Comparison of ENCODE assay signal across 21 cellular contexts in genomic region chr12:131933387-131933786, GRCh38. TPM values are rescaled to one million over a fixed set of nuclear protein-coding genes. Genes with fewer than 3 reads are reported as not detected.
DNase-seq lines count a peak whose midpoint lies in the region; ATAC-seq, FAIRE-seq and TF ChIP-seq lines count a peak whose summit lies in the region.
"Had no signal": no experiment of that assay in that cellular context is flagged by ENCODE, and none has a peak within 500 bp of the region (broad histone marks: within the 10 kb centered on the region; RNA-seq: fewer than 3 reads in every experiment).

No MANE protein-coding gene starts in this region.

- TF ChIP-seq RAD21 in GM12878 (IDR thresholded peaks at IDR 0.05; ENCODE audit: insufficient read depth, low read depth, low read length), result no peak

- DNase-seq in Right ventricle myocardium superior (peak; percentile 6), right atrium auricular region (ENCODE audit: low spot score) (no peak), GM12878 (ENCODE audit: low read depth, low spot score) (no peak), neural crest cell (ENCODE audit: low read depth, low spot score) (no peak), lower lobe of right lung (no peak), GM12892 (ENCODE audit: insufficient read length) (no peak)
- no peak for DNase-seq in naive thymus-derived CD4-positive, alpha-beta T cell
- DNase-seq: GDM1; H7; KG1; NCI-H1092 treated with DMSO at 0.1 percent for 48 hours; NCI-H1436 treated with DMSO at 0.1 percent for 48 hours; NCI-H2029 treated with DMSO at 0.1 percent for 48 hours; NCI-H226; NCI-H510A treated with DMSO at 0.1 percent for 48 hours; NCI-H748 treated with DMSO at 0.1 percent for 48 hours; NK-92 treated with Interleukin-12 subunit alpha and Interleukin-12 subunit beta, amount 100 ng/mL, for 24 hours had no signal

- peaks cover 20% of the 10 kb centered on the region for H3K36me3 Mint-ChIP-seq in neural crest cell (ENCODE audit: low read depth)
- peaks cover 6 to 28% (median 18%) of the 10 kb centered on the region in 5 donors for H3K36me3 Mint-ChIP-seq in naive thymus-derived CD4-positive, alpha-beta T cell

- H3K4me1 Mint-ChIP-seq in neural crest cell, result peaks cover 12% of the 10 kb centered on the region
- peaks cover 6 to 17% (median 14%) of the 10 kb centered on the region in 7 donors for H3K4me1 Mint-ChIP-seq in naive thymus-derived CD4-positive, alpha-beta T cell

- no peak overlapping the region for H3K4me2 ChIP-seq in GM12878 (ENCODE audit: control insufficient read depth, insufficient read depth)
- H3K4me2 ChIP-seq: A549 had no signal

- ATAC-seq in Right ventricle myocardium superior (ENCODE audit: poor library complexity) (no peak), GM12878 (no peak), lower lobe of right lung (no peak)
- no peak for ATAC-seq in naive thymus-derived CD4-positive, alpha-beta T cell
- ATAC-seq: A549 had no signal

- H3K9me3 ChIP-seq in right atrium auricular region (no peaks in the 10 kb centered on the region), GM12878 (replicated peaks; ENCODE audit: control insufficient read depth, insufficient read depth, low read length) (no peaks in the 10 kb centered on the region), lower lobe of right lung (no peaks in the 10 kb centered on the region)
- no peaks in the 10 kb centered on the region for H3K9me3 ChIP-seq in naive thymus-derived CD4-positive, alpha-beta T cell (ENCODE audit: control insufficient read depth in 2 of 3, low read length in 3 of 3)
- H3K9me3 ChIP-seq: A549, Peyer's patch had no signal

- H3K27ac ChIP-seq in right atrium auricular region, result no peak overlapping the region
- H3K27ac ChIP-seq in GM12878 (ENCODE audit: control insufficient read depth, insufficient read depth), result no peak overlapping the region
- H3K27ac ChIP-seq in lower lobe of right lung, result no peak overlapping the region
- H3K27ac ChIP-seq in naive thymus-derived CD4-positive, alpha-beta T cell (ENCODE audit: low read depth, low read length), result no peak overlapping the region
- H3K27ac ChIP-seq: Peyer's patch had no signal

- peaks cover 47% of the 10 kb centered on the region for H3K36me3 ChIP-seq in right atrium auricular region
- peaks cover 9 to 31% of the 10 kb centered on the region in 2 experiments for H3K36me3 ChIP-seq in GM12878 (ENCODE audit: control insufficient read depth in 2 of 2, insufficient read depth in 2 of 2, low read length in 1 of 2)
- H3K36me3 ChIP-seq in lower lobe of right lung, result peaks cover 41% of the 10 kb centered on the region
- peaks cover 6 to 50% (median 9%) of the 10 kb centered on the region in 3 experiments for H3K36me3 ChIP-seq in naive thymus-derived CD4-positive, alpha-beta T cell (ENCODE audit: control insufficient read depth in 2 of 3, insufficient read depth in 3 of 3, low read length in 3 of 3)

- peak overlapping the region; percentile 49 for H3K4me3 Mint-ChIP-seq in neural crest cell
- H3K4me3 Mint-ChIP-seq in naive thymus-derived CD4-positive, alpha-beta T cell, result no peak overlapping the region
- H3K4me3 Mint-ChIP-seq: B cell had no signal

- H3K27ac Mint-ChIP-seq in neural crest cell (ENCODE audit: unreplicated experiment), result no peak overlapping the region
- H3K27ac Mint-ChIP-seq in naive thymus-derived CD4-positive, alpha-beta T cell, result peak overlapping the region in 1 of 9 donors; percentile 2

- 0 out of 2 replicates have a peak, but pooled peaks have one; percentile 9 for TF ChIP-seq POLR2A in GM12878 (IDR thresholded peaks at IDR 0.05; ENCODE audit: low read depth, low read length)
- no peak; the same call in 1 of the 2 replicates for TF ChIP-seq POLR2A in GM12892 (IDR thresholded peaks at IDR 0.05; ENCODE audit: low read depth, low read length)

- H3K4me3 ChIP-seq in right atrium auricular region (no peak overlapping the region), GM12878 (no peak overlapping the region), lower lobe of right lung (no peak overlapping the region)
- no peak overlapping the region for H3K4me3 ChIP-seq in naive thymus-derived CD4-positive, alpha-beta T cell (ENCODE audit: low read length)
- H3K4me3 ChIP-seq: A549, Peyer's patch had no signal

- RAD21 ChIA-PET in GM12878 (lab: Charles Lee; ENCODE audit: unreplicated experiment), result no interaction called here

- intact Hi-C loops in Right ventricle myocardium superior (cut with DNase I) (no loop called here), GM12878 (cut with micrococcal nuclease; ENCODE audit: unreplicated experiment) (no loop called here), lower lobe of right lung (cut with DNase I) (no loop called here)
- intact Hi-C loops in naive thymus-derived CD4-positive, alpha-beta T cell (cut with micrococcal nuclease), result no loop called here

- H3K9me3 Mint-ChIP-seq in neural crest cell, result no peaks in the 10 kb centered on the region
- no peaks in the 10 kb centered on the region for H3K9me3 Mint-ChIP-seq in naive thymus-derived CD4-positive, alpha-beta T cell

- POLR2A ChIA-PET in GM12878 (lab: Charles Lee), result no interaction called here
- POLR2A ChIA-PET in naive thymus-derived CD4-positive, alpha-beta T cell (lab: Charles Lee), result no interaction called here

- TSS peak; percentile 21 for BruUV-seq in GM12878 (replicated peaks; lab: Mats Ljungman, UMichigan)

- no peaks in the 10 kb centered on the region for H3K27me3 Mint-ChIP-seq in neural crest cell (ENCODE audit: low read depth)
- no peaks in the 10 kb centered on the region for H3K27me3 Mint-ChIP-seq in naive thymus-derived CD4-positive, alpha-beta T cell
- H3K27me3 Mint-ChIP-seq: B cell had no signal

- TF ChIP-seq CTCF in right atrium auricular region (IDR thresholded peaks at IDR 0.05) (no peak), GM12878 (IDR thresholded peaks at IDR 0.05 in 2 of 3, conservative IDR thresholded peaks at IDR 0.05 in 1 of 3; ENCODE audit: control insufficient read depth in 2 of 3, extremely low read depth in 1 of 3, insufficient read depth in 1 of 3, low read depth in 3 of 3, low read length in 3 of 3) (no peak), neural crest cell (conservative IDR thresholded peaks at IDR 0.05) (no peak), lower lobe of right lung (IDR thresholded peaks at IDR 0.05) (no peak)

- peaks cover 20% of the 10 kb centered on the region for H3K79me2 ChIP-seq in GM12878 (ENCODE audit: control insufficient read depth, insufficient read depth, low read length)

- CTCF ChIA-PET in GM12878 (lab: Yijun Ruan, JAX), result no interaction called here
- CTCF ChIA-PET in naive thymus-derived CD4-positive, alpha-beta T cell (lab: Charles Lee), result no interaction called here

- in situ Hi-C loops in GM12878 (cut with MboI), result no loop called here

- TF ChIP-seq EP300 in GM12878 (IDR thresholded peaks at IDR 0.05; ENCODE audit: borderline replicate concordance in 1 of 2, control insufficient read depth in 1 of 2, low read depth in 2 of 2, low read length in 2 of 2), result no peak

- no peak for FAIRE-seq in GM12878 (lab: Jason Lieb, UNC)
- FAIRE-seq in GM12892 (lab: Jason Lieb, UNC), result no peak
- FAIRE-seq: A549, D721Med had no signal

- peaks cover 0 to 12% of the 10 kb centered on the region in 2 donors for H3K4me1 ChIP-seq in right atrium auricular region
- H3K4me1 ChIP-seq in GM12878 (ENCODE audit: control insufficient read depth, insufficient read depth, low read length), result no peaks in the 10 kb centered on the region
- peaks cover 17% of the 10 kb centered on the region for H3K4me1 ChIP-seq in lower lobe of right lung
- H3K4me1 ChIP-seq in naive thymus-derived CD4-positive, alpha-beta T cell (ENCODE audit: control insufficient read depth in 2 of 2, insufficient read depth in 2 of 2, low read length in 2 of 2), result no peaks in the 10 kb centered on the region

- SMC1A ChIA-PET in GM12878 (lab: Charles Lee; ENCODE audit: uncharacterized antibody, unreplicated experiment), result no interaction called here

- 0 out of 2 replicates have a peak, but pooled peaks cover 2% of the 10 kb centered on the region for H4K20me1 ChIP-seq in GM12878 (ENCODE audit: control insufficient read depth, insufficient read depth)

- WGBS in GM12878 (ENCODE audit: insufficient coverage, insufficient replicate concordance, low lambda C conversion rate, missing lambda C conversion rate), result 100% methylated on average over 8 of the region's 8 CpGs

- H3K27me3 ChIP-seq in right atrium auricular region (no peaks in the 10 kb centered on the region), GM12878 (replicated peaks in 1 of 2; ENCODE audit: control insufficient read depth in 2 of 2, insufficient read depth in 2 of 2, low read length in 1 of 2) (no peaks in the 10 kb centered on the region), lower lobe of right lung (ENCODE audit: low read depth) (no peaks in the 10 kb centered on the region)
- no peaks in the 10 kb centered on the region for H3K27me3 ChIP-seq in naive thymus-derived CD4-positive, alpha-beta T cell (ENCODE audit: control insufficient read depth in 2 of 2, insufficient read depth in 2 of 2, low read length in 2 of 2)
- H3K27me3 ChIP-seq: Peyer's patch had no signal

- no peak overlapping the region for H3K9ac ChIP-seq in GM12878 (ENCODE audit: control insufficient read depth, insufficient read depth, low read length)

- H2AFZ ChIP-seq in GM12878 (ENCODE audit: control insufficient read depth, low read depth, low read length), result no peak overlapping the region

RNA-seq across cellular contexts. Expression of gene PUS1, which starts 4.3 kb away (rescaled TPM):
- 5.8 TPM for total RNA-seq in Right ventricle myocardium superior
- 10 to 100 TPM in 1 of 2 donors, 1 to 10 TPM in 1; 5.0 to 10.3 TPM for total RNA-seq in right atrium auricular region
- total RNA-seq in GM12878 (2013; cell fraction: nucleolus; rRNA removed), result 48.8 and 58.1 TPM in 2 replicates
- 28.7 and 33.5 TPM in 2 replicates for total RNA-seq in GM12878 (2014; rRNA removed)
- total RNA-seq in GM12878 (2014; rRNA removed; fragmentation: Illumina TruSeq; extraction: Trizol), result 13.7 and 14.9 TPM in 2 replicates
- total RNA-seq in GM12878 (2021), result 66.4 and 74.2 TPM in 2 replicates
- polyA plus RNA-seq in GM12878 (2011; ENCODE audit: low read depth), result 18.3 TPM
- polyA plus RNA-seq in GM12878 (2011; rRNA removed), result 12.6 and 23.2 TPM in 2 replicates
- 27.6 and 39.0 TPM in 2 replicates for polyA plus RNA-seq in GM12878 (2011; cell fraction: cytosol; rRNA removed)
- polyA plus RNA-seq in GM12878 (2011; cell fraction: nucleus; rRNA removed), result 43.3 and 57.3 TPM in 2 replicates
- polyA plus RNA-seq in GM12878 (2012), result 23.9 and 30.2 TPM in 2 replicates
- polyA plus RNA-seq in GM12878 (2014; fragmentation: Illumina TruSeq; extraction: Trizol), result 7.6 and 17.3 TPM in 2 replicates
- 1 to 10 TPM; 1.3 to 5.5 TPM for polyA plus RNA-seq in GM12878 (2014; fragmentation: Nextera tagmentation; extraction: Ambion mirVana)
- 42.5 and 62.4 TPM in 2 replicates for polyA plus RNA-seq in GM12878 (2014; rRNA removed)
- 10 to 100 TPM; 27.7 to 37.7 TPM for polyA plus RNA-seq in GM12878 (2016; fragmentation: Nextera tagmentation; extraction: Ambion mirVana)
- polyA minus RNA-seq in GM12878 (2011; rRNA and poly(A)+ RNA removed), result 21.6 and 31.2 TPM in 2 replicates
- polyA minus RNA-seq in GM12878 (2011; cell fraction: cytosol; rRNA and poly(A)+ RNA removed), result 11.5 and 18.8 TPM in 2 replicates
- polyA minus RNA-seq in GM12878 (2011; cell fraction: nucleus; rRNA and poly(A)+ RNA removed), result 13.5 and 30.7 TPM in 2 replicates
- 48.7 and 50.9 TPM in 2 replicates for total RNA-seq in neural crest cell
- 19.1 TPM for total RNA-seq in lower lobe of right lung
- 10 to 100 TPM; 23.4 to 54.9 (median 49.2) TPM for total RNA-seq in naive thymus-derived CD4-positive, alpha-beta T cell
- 10 to 100 TPM; 15.0 to 37.1 TPM for polyA plus RNA-seq in naive thymus-derived CD4-positive, alpha-beta T cell
- polyA plus RNA-seq in GM12892 (2012; ENCODE audit: missing spikeins), result 16.1 TPM

RNA-seq across cellular contexts. Expression of gene EP400, which starts 16.4 kb away (rescaled TPM):
- total RNA-seq in Right ventricle myocardium superior, result 12.3 TPM
- total RNA-seq in right atrium auricular region, result 10 to 100 TPM; 10.5 to 15.5 TPM
- total RNA-seq in GM12878 (2013; cell fraction: nucleolus; rRNA removed), result 82.2 and 87.0 TPM in 2 replicates
- 6.2 and 6.9 TPM in 2 replicates for total RNA-seq in GM12878 (2014; rRNA removed)
- total RNA-seq in GM12878 (2014; rRNA removed; fragmentation: Illumina TruSeq; extraction: Trizol), result 4.7 and 5.5 TPM in 2 replicates
- 39.4 and 44.2 TPM in 2 replicates for total RNA-seq in GM12878 (2021)
- 13.0 TPM for polyA plus RNA-seq in GM12878 (2011; ENCODE audit: low read depth)
- polyA plus RNA-seq in GM12878 (2011; rRNA removed), result 3.8 and 4.1 TPM in 2 replicates
- polyA plus RNA-seq in GM12878 (2011; cell fraction: cytosol; rRNA removed), result 4.1 and 6.5 TPM in 2 replicates
- polyA plus RNA-seq in GM12878 (2011; cell fraction: nucleus; rRNA removed), result 23.4 and 36.1 TPM in 2 replicates
- 16.3 and 19.1 TPM in 2 replicates for polyA plus RNA-seq in GM12878 (2012)
- 19.2 and 20.7 TPM in 2 replicates for polyA plus RNA-seq in GM12878 (2014; fragmentation: Illumina TruSeq; extraction: Trizol)
- 1 to 10 TPM; 4.0 to 6.4 TPM for polyA plus RNA-seq in GM12878 (2014; fragmentation: Nextera tagmentation; extraction: Ambion mirVana)
- 15.9 and 22.1 TPM in 2 replicates for polyA plus RNA-seq in GM12878 (2014; rRNA removed)
- polyA plus RNA-seq in GM12878 (2016; fragmentation: Nextera tagmentation; extraction: Ambion mirVana), result 10 to 100 TPM in 1 of 2 experiments, 1 to 10 TPM in 1; 9.8 to 11.7 TPM
- 10.6 and 13.4 TPM in 2 replicates for polyA minus RNA-seq in GM12878 (2011; rRNA and poly(A)+ RNA removed)
- polyA minus RNA-seq in GM12878 (2011; cell fraction: cytosol; rRNA and poly(A)+ RNA removed), result 9.1 and 9.7 TPM in 2 replicates
- polyA minus RNA-seq in GM12878 (2011; cell fraction: nucleus; rRNA and poly(A)+ RNA removed), result 9.8 and 24.3 TPM in 2 replicates
- total RNA-seq in neural crest cell, result 73.4 and 75.6 TPM in 2 replicates
- total RNA-seq in lower lobe of right lung, result 46.2 TPM
- 10 to 100 TPM; 62.2 to 86.8 (median 82.6) TPM for total RNA-seq in naive thymus-derived CD4-positive, alpha-beta T cell
- 1 to 10 TPM; 2.8 to 6.0 TPM for polyA plus RNA-seq in naive thymus-derived CD4-positive, alpha-beta T cell
- 13.5 TPM for polyA plus RNA-seq in GM12892 (2012; ENCODE audit: missing spikeins)

RNA-seq across cellular contexts. Expression of gene ULK1, which starts 39.0 kb away (rescaled TPM):
- total RNA-seq in Right ventricle myocardium superior (49.8 TPM), right atrium auricular region (10 to 100 TPM; 16.2 to 23.4 TPM), GM12878 (2014; rRNA removed) (1.9 and 2.0 TPM in 2 replicates), GM12878 (2014; rRNA removed; fragmentation: Illumina TruSeq; extraction: Trizol) (1.2 and 1.8 TPM in 2 replicates), GM12878 (2021) (14.1 and 15.8 TPM in 2 replicates), neural crest cell (59.2 and 69.3 TPM in 2 replicates), lower lobe of right lung (32.2 TPM)
- total RNA-seq in GM12878 (2013; cell fraction: nucleolus; rRNA removed), result 23.9 and 25.7 TPM in 2 replicates
- 19.9 TPM for polyA plus RNA-seq in GM12878 (2011; ENCODE audit: low read depth)
- polyA plus RNA-seq in GM12878 (2011; rRNA removed) (1.3 and 2.0 TPM in 2 replicates), GM12878 (2014; fragmentation: Illumina TruSeq; extraction: Trizol) (0.57 and 1.7 TPM in 2 replicates), GM12878 (2014; fragmentation: Nextera tagmentation; extraction: Ambion mirVana) (under 1 TPM; 0.13 to 0.55 TPM), GM12878 (2014; rRNA removed) (7.7 and 9.4 TPM in 2 replicates), GM12878 (2016; fragmentation: Nextera tagmentation; extraction: Ambion mirVana) (1 to 10 TPM in 1 of 2 experiments, under 1 TPM in 1; 0.87 to 1.1 TPM)
- polyA plus RNA-seq in GM12878 (2011; cell fraction: cytosol; rRNA removed), result 1.7 and 2.2 TPM in 2 replicates
- 49.6 and 59.3 TPM in 2 replicates for polyA plus RNA-seq in GM12878 (2011; cell fraction: nucleus; rRNA removed)
- 10.8 and 14.5 TPM in 2 replicates for polyA plus RNA-seq in GM12878 (2012)
- polyA minus RNA-seq in GM12878 (2011; rRNA and poly(A)+ RNA removed), result 2.0 and 5.2 TPM in 2 replicates
- polyA minus RNA-seq in GM12878 (2011; cell fraction: cytosol; rRNA and poly(A)+ RNA removed), result 5.9 and 6.0 TPM in 2 replicates
- polyA minus RNA-seq in GM12878 (2011; cell fraction: nucleus; rRNA and poly(A)+ RNA removed), result 8.1 and 13.6 TPM in 2 replicates
- total RNA-seq in naive thymus-derived CD4-positive, alpha-beta T cell, result 100 to 1,000 TPM in 1 of 5 experiments, 10 to 100 TPM in 4; 33.9 to 109 (median 43.8) TPM
- 1 to 10 TPM in 1 of 2 donors, under 1 TPM in 1; 0.28 to 1.6 TPM for polyA plus RNA-seq in naive thymus-derived CD4-positive, alpha-beta T cell
- polyA plus RNA-seq in GM12892 (2012; ENCODE audit: missing spikeins), result 4.1 TPM
